In genomic region chr11:47981667-47982404, GRCh38 we compare ENCODE assay signal across 8 cellular contexts. TPM values are rescaled to one million over a fixed set of nuclear protein-coding genes. Genes with fewer than 3 reads are reported as not detected.
DNase-seq lines count a peak whose midpoint lies in the region; ATAC-seq and TF ChIP-seq lines count a peak whose summit lies in the region.

No MANE protein-coding gene starts in this region.

- H3K27ac ChIP-seq in 22Rv1: peak overlapping the region; percentile 59; the same call in 1 of the 2 replicates
- no peak overlapping the region for H3K27ac ChIP-seq in HEK293 (ENCODE audit: extremely low read depth, low read depth, low read length)
- peak overlapping the region; percentile 50 for H3K27ac ChIP-seq in temporal lobe (ENCODE audit: low read depth, low read length)

- H3K9me3 Mint-ChIP-seq in activated naive CD8-positive, alpha-beta T cell treated with anti-CD3 and anti-CD28 coated beads, Interleukin-2, amount 50 U/mL, for 24 hours: no peaks in the 10 kb centered on the region

- H3K4me1 Mint-ChIP-seq in activated naive CD8-positive, alpha-beta T cell treated with anti-CD3 and anti-CD28 coated beads, Interleukin-2, amount 50 U/mL, for 24 hours: peaks cover 43% of the 10 kb centered on the region

- H3K36me3 ChIP-seq in HEK293 (ENCODE audit: control insufficient read depth in 2 of 2, insufficient read depth in 1 of 2, low read length in 2 of 2): no peaks in the 10 kb centered on the region

- TF ChIP-seq CTCF in 22Rv1 (IDR thresholded peaks at IDR 0.05) (no peak), HEK293 (tag by site-specific recombination; IDR thresholded peaks at IDR 0.05) (no peak)

- POLR2A ChIA-PET in HEK293 (lab: Yijun Ruan, JAX): no interaction called here

- DNase-seq in activated naive CD8-positive, alpha-beta T cell treated with anti-CD3 and anti-CD28 coated beads, Interleukin-2, amount 50 U/mL, for 24 hours: peak; percentile 40
- DNase-seq in kidney tubule cell (ENCODE audit: low spot score): peak; percentile 46
- no peak for DNase-seq in cortex of kidney (lab: John Stamatoyannopoulos, UW)
- no peak for DNase-seq in iPS-NIHi11 (ENCODE audit: low spot score)

- H3K27ac Mint-ChIP-seq in activated naive CD8-positive, alpha-beta T cell treated with anti-CD3 and anti-CD28 coated beads, Interleukin-2, amount 50 U/mL, for 24 hours: peak overlapping the region; percentile 88

- peaks cover 9% of the 10 kb centered on the region for H3K27me3 Mint-ChIP-seq in activated naive CD8-positive, alpha-beta T cell treated with anti-CD3 and anti-CD28 coated beads, Interleukin-2, amount 50 U/mL, for 24 hours

- peak; percentile 15 for ATAC-seq in activated naive CD8-positive, alpha-beta T cell treated with anti-CD3 and anti-CD28 coated beads, Interleukin-2, amount 50 U/mL, for 24 hours
- ATAC-seq in HG03280 (IDR thresholded peaks at IDR 0.05; ENCODE audit: unreplicated experiment): no peak

- no peaks in the 10 kb centered on the region for H3K9me3 ChIP-seq in HEK293 (ENCODE audit: control insufficient read depth, insufficient read depth, low read depth, low read length)

- peaks cover 8% of the 10 kb centered on the region for H3K4me1 ChIP-seq in HEK293 (ENCODE audit: control insufficient read depth, insufficient read depth, low read length)

- peak overlapping the region; percentile 87 for H3K4me3 Mint-ChIP-seq in activated naive CD8-positive, alpha-beta T cell treated with anti-CD3 and anti-CD28 coated beads, Interleukin-2, amount 50 U/mL, for 24 hours

- H3K36me3 Mint-ChIP-seq in activated naive CD8-positive, alpha-beta T cell treated with anti-CD3 and anti-CD28 coated beads, Interleukin-2, amount 50 U/mL, for 24 hours (ENCODE audit: low read depth): peaks cover 9% of the 10 kb centered on the region

- peak overlapping the region; percentile 72 for H3K4me3 ChIP-seq in HEK293 (ENCODE audit: low read depth, low read length)

- CTCF ChIA-PET in HEK293 (lab: Yijun Ruan, JAX): no interaction called here

TF ChIP-seq in HEK293, 187 proteins besides CTCF, POLR2A, EP300 and RAD21 (continues in another document):
- TF ChIP-seq ZNF585B (tag by site-specific recombination; IDR thresholded peaks at IDR 0.05) (no peak), ZNF843 (tag by site-specific recombination; IDR thresholded peaks at IDR 0.05) (no peak), MZF1 (tag by site-specific recombination; IDR thresholded peaks at IDR 0.05; ENCODE audit: borderline replicate concordance) (no peak), YY1 (tag by site-specific recombination; IDR thresholded peaks at IDR 0.05) (no peak), ZNF626 (tag by site-specific recombination; IDR thresholded peaks at IDR 0.05) (no peak), ZNF248 (tag by site-specific recombination; IDR thresholded peaks at IDR 0.05) (no peak), ZNF148 (tag by site-specific recombination; IDR thresholded peaks at IDR 0.05; ENCODE audit: borderline replicate concordance) (no peak), GLIS1 (tag by site-specific recombination; IDR thresholded peaks at IDR 0.05) (peak; percentile 87), ZNF518A (tag by site-specific recombination; conservative IDR thresholded peaks at IDR 0.05; ENCODE audit: low read depth) (no peak), ZNF362 (tag by site-specific recombination; IDR thresholded peaks at IDR 0.05) (no peak), ZNF324 (tag by site-specific recombination; IDR thresholded peaks at IDR 0.05) (no peak), ZNF274 (IDR thresholded peaks at IDR 0.05; ENCODE audit: low read length) (no peak), ZNF274 (tag by site-specific recombination; IDR thresholded peaks at IDR 0.05; ENCODE audit: borderline replicate concordance) (no peak), ZNF423 (tag by site-specific recombination; IDR thresholded peaks at IDR 0.05) (peak; percentile 31; the same call in 1 of the 2 replicates)
- TF ChIP-seq, protein P1, sequence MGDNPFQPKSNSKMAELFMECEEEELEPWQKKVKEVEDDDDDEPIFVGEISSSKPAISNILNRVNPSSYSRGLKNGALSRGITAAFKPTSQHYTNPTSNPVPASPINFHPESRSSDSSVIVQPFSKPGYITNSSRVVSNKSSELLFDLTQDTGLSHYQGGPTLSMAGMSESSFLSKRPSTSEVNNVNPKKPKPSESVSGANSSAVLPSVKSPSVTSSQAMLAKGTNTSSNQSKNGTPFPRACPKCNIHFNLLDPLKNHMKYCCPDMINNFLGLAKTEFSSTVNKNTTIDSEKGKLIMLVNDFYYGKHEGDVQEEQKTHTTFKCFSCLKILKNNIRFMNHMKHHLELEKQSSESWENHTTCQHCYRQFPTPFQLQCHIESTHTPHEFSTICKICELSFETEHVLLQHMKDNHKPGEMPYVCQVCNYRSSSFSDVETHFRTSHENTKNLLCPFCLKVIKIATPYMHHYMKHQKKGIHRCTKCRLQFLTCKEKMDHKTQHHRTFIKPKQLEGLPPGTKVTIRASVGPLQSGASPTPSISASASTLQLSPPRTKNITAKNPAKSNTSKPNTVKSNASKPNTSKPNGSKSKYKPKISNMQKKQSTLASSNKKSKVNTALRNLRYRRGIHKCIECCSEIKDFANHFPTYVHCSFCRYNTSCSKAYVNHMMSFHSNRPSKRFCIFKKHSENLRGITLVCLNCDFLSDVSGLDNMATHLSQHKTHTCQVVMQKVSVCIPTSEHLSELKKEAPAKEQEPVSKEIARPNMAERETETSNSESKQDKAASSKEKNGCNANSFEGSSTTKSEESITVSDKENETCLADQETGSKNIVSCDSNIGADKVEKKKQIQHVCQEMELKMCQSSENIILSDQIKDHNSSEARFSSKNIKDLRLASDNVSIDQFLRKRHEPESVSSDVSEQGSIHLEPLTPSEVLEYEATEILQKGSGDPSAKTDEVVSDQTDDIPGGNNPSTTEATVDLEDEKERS (tag by site-specific recombination; IDR thresholded peaks at IDR 0.05): no peak
- TF ChIP-seq, protein P2, sequence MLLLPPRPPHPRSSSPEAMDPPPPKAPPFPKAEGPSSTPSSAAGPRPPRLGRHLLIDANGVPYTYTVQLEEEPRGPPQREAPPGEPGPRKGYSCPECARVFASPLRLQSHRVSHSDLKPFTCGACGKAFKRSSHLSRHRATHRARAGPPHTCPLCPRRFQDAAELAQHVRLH (tag by site-specific recombination; IDR thresholded peaks at IDR 0.05): no peak

RNA-seq across cellular contexts. Expression of gene PTPRJ, which starts 1.5 kb away (rescaled TPM):
- 13.8 TPM for total RNA-seq in temporal lobe

Comparison
In these comparisons a context has a peak if more than half of its experiments do, and no peak if none do; other contexts are left out.
1. DNase-seq: peak in activated naive CD8-positive, alpha-beta T cell treated with anti-CD3 and anti-CD28 coated beads, Interleukin-2, amount 50 U/mL, for 24 hours (single experiment) and kidney tubule cell (single experiment); none in cortex of kidney (single experiment) and iPS-NIHi11 (single experiment).